ENCODE assay signal across 1 cellular context in genomic region chr11:32893947-32894827, GRCh38.
TF ChIP-seq lines count a peak whose summit lies in the region.

No MANE protein-coding gene starts in this region.

TF ChIP-seq in HepG2, 621 proteins besides CTCF, POLR2A, EP300 and RAD21 (continued from another document and continues in another):
- TF ChIP-seq ZHX2 (IDR thresholded peaks at IDR 0.05; ENCODE audit: low read depth): peak; percentile 88
- no peak for TF ChIP-seq ZHX2 (CRISPR knock-in tag; IDR thresholded peaks at IDR 0.05; ENCODE audit: borderline replicate concordance)
- no peak for TF ChIP-seq POGK (CRISPR knock-in tag; conservative IDR thresholded peaks at IDR 0.05)
- peak; percentile 98 for TF ChIP-seq ZBTB21 (CRISPR knock-in tag; IDR thresholded peaks at IDR 0.05)
- 0 out of 2 replicates have a peak, but pooled peaks have one; percentile 10 for TF ChIP-seq HOMEZ (CRISPR knock-in tag; IDR thresholded peaks at IDR 0.05; ENCODE audit: low read depth)
- no peak for TF ChIP-seq ZNF335 (CRISPR knock-in tag; IDR thresholded peaks at IDR 0.05)
- TF ChIP-seq GATAD1 (CRISPR knock-in tag; IDR thresholded peaks at IDR 0.05): 0 out of 2 replicates have a peak, but pooled peaks have one; percentile 28
- no peak for TF ChIP-seq ZNF839 (CRISPR knock-in tag; IDR thresholded peaks at IDR 0.05; ENCODE audit: borderline replicate concordance)
- TF ChIP-seq ATF7 (IDR thresholded peaks at IDR 0.05): peak; percentile 51
- no peak for TF ChIP-seq ATF7 (CRISPR knock-in tag; IDR thresholded peaks at IDR 0.05)
- no peak for TF ChIP-seq ZNF510 (CRISPR knock-in tag; IDR thresholded peaks at IDR 0.05; ENCODE audit: low read depth)
- TF ChIP-seq HMGXB4 (CRISPR knock-in tag; IDR thresholded peaks at IDR 0.05; ENCODE audit: borderline replicate concordance in 1 of 2, low read depth in 1 of 2): no peak
- TF ChIP-seq HMGXB3 (CRISPR knock-in tag; IDR thresholded peaks at IDR 0.05; ENCODE audit: borderline replicate concordance): peak; percentile 94
- no peak for TF ChIP-seq AHDC1 (CRISPR knock-in tag; IDR thresholded peaks at IDR 0.05; ENCODE audit: borderline replicate concordance)
- peak; percentile 73; the same call in 1 of the 2 replicates for TF ChIP-seq ATF1 (CRISPR knock-in tag; IDR thresholded peaks at IDR 0.05)
- no peak for TF ChIP-seq KLF11 (CRISPR knock-in tag; IDR thresholded peaks at IDR 0.05)
- peak; percentile 54; the same call in 1 of the 2 replicates for TF ChIP-seq TFDP1 (CRISPR knock-in tag; IDR thresholded peaks at IDR 0.05; ENCODE audit: borderline replicate concordance)
- TF ChIP-seq MAX (IDR thresholded peaks at IDR 0.05): peak; percentile 8; the same call in 1 of the 2 replicates
- no peak for TF ChIP-seq TRAFD1 (CRISPR knock-in tag; IDR thresholded peaks at IDR 0.05; ENCODE audit: borderline replicate concordance)
